12 cellular contexts compared by ENCODE assay signal in the genomic region with DNA sequence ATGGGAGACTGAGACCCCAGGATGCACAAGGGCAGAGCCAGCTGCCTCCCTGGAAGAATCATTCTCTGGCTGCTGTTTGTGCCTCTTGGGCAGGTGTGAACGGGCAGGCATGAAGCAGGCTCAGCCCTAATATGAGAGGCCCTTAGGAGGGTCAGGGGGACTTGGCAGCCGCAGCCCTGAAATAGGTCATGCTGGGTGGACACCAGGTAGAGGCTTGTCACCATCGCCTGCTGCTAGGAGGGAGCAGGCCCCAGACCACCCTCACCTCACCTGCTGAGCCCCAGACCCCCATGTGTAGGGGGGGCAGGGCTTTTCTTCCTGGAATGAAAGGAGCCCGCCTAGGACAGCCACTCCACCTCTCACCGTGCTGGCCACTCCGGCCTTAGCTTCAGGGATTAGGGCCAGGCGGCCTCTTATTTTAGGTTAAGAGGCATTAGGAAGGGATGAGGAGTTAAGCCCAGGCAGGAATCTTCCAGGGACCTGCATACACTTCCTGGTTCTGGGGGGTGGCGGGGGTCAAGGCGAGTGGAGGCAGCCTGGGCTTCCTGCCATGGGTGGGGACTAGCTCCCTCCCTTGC.
DNase-seq lines count a peak whose midpoint lies in the region; ATAC-seq, FAIRE-seq and TF ChIP-seq lines count a peak whose summit lies in the region.
"Had no signal": no experiment of that assay in that cellular context is flagged by ENCODE, and none has a peak within 500 bp of the region (broad histone marks: within the 10 kb centered on the region; RNA-seq: fewer than 3 reads in every experiment).

No MANE protein-coding gene starts in this region.

- H3K36me3 Mint-ChIP-seq in activated CD4-positive, alpha-beta T cell treated with anti-CD3 and anti-CD28 coated beads, Interleukin-2, amount 10 ng/mL, durations not matched to agents 24 days and 14 days (ENCODE audit: low read depth) = peaks cover 17% of the 10 kb centered on the region
- H3K36me3 Mint-ChIP-seq in T-cell (peaks cover 33% of the 10 kb centered on the region), immature natural killer cell (peaks cover 0 to 21% (median 4%) of the 10 kb centered on the region in 3 donors)

- peaks cover 28% of the 10 kb centered on the region for H4K20me1 ChIP-seq in hepatocyte (ENCODE audit: insufficient read depth, poor library complexity, severe bottlenecking)

- POLR2A ChIA-PET in T-cell (lab: Charles Lee) = no interaction called here

- peaks cover 5% of the 10 kb centered on the region for H3K36me3 ChIP-seq in hepatocyte (replicated peaks; ENCODE audit: insufficient read depth, low read depth)
- H3K36me3 ChIP-seq: SJCRH30 had no signal

- H3K9me3 ChIP-seq in hepatocyte (ENCODE audit: low read depth) = no peaks in the 10 kb centered on the region
- H3K9me3 ChIP-seq: SJCRH30 had no signal

- CTCF ChIA-PET in T-cell (lab: Charles Lee) = interaction anchor here in 1 of 2 donors (0.7 kb wide), 1 partner anchor 47 kb away, joined by 5 read pairs; no protein-coding TSS in a partner anchor

- peaks cover 10% of the 10 kb centered on the region for H3K4me1 ChIP-seq in hepatocyte (ENCODE audit: insufficient read depth)
- H3K4me1 ChIP-seq: SJCRH30 had no signal

- DNase-seq in activated CD4-positive, alpha-beta T cell treated with anti-CD3 and anti-CD28 coated beads, Interleukin-2, amount 10 ng/mL, durations not matched to agents 24 days and 14 days = no peak
- DNase-seq in activated CD4-positive, alpha-beta T cell treated with anti-CD3 and anti-CD28 coated beads for 4 hours = no peak
- DNase-seq in T-cell = no peak
- no peak for DNase-seq in immature natural killer cell
- DNase-seq in posterior vena cava (ENCODE audit: low spot score) = peak; percentile 59
- DNase-seq in GM19239 (ENCODE audit: insufficient read length, low spot score) = no peak
- no peak for DNase-seq in hepatocyte (ENCODE audit: low spot score)
- DNase-seq: DMS53, NCI-H1436, SJCRH30 had no signal

- no peak overlapping the region for H2AFZ ChIP-seq in hepatocyte

- no peak for TF ChIP-seq CTCF in hepatocyte (IDR thresholded peaks at IDR 0.05; ENCODE audit: poor library complexity)

- no peaks in the 10 kb centered on the region for H3K27me3 ChIP-seq in hepatocyte
- H3K27me3 ChIP-seq: SJCRH30 had no signal

- intact Hi-C loops in activated CD4-positive, alpha-beta T cell treated with anti-CD3 and anti-CD28 coated beads, Interleukin-2, amount 10 ng/mL, durations not matched to agents 24 days and 14 days (cut with micrococcal nuclease) = no loop called here
- intact Hi-C loops in posterior vena cava (cut with DNase I) = no loop called here

- FAIRE-seq in GM19239 (lab: Jason Lieb, UNC) = no peak
- FAIRE-seq: keratinocyte had no signal

- no peaks in the 10 kb centered on the region for H3K9me3 Mint-ChIP-seq in activated CD4-positive, alpha-beta T cell treated with anti-CD3 and anti-CD28 coated beads, Interleukin-2, amount 10 ng/mL, durations not matched to agents 24 days and 14 days
- H3K9me3 Mint-ChIP-seq in T-cell (no peaks in the 10 kb centered on the region), immature natural killer cell (no peaks in the 10 kb centered on the region)

- no peak overlapping the region for H3K4me2 ChIP-seq in hepatocyte

- no peak overlapping the region for H3K27ac ChIP-seq in hepatocyte
- H3K27ac ChIP-seq: SJCRH30 had no signal

- no peak overlapping the region for H3K4me3 ChIP-seq in hepatocyte
- H3K4me3 ChIP-seq: SJCRH30 had no signal

- H3K27me3 Mint-ChIP-seq in activated CD4-positive, alpha-beta T cell treated with anti-CD3 and anti-CD28 coated beads, Interleukin-2, amount 10 ng/mL, durations not matched to agents 24 days and 14 days = no peaks in the 10 kb centered on the region
- no peaks in the 10 kb centered on the region for H3K27me3 Mint-ChIP-seq in T-cell
- H3K27me3 Mint-ChIP-seq in immature natural killer cell (ENCODE audit: low read depth in 3 of 3) = peaks cover 7 to 11% (median 8%) of the 10 kb centered on the region in 3 donors

- peaks cover 36% of the 10 kb centered on the region for H3K79me2 ChIP-seq in hepatocyte

- peaks cover 2% of the 10 kb centered on the region for H3K4me1 Mint-ChIP-seq in activated CD4-positive, alpha-beta T cell treated with anti-CD3 and anti-CD28 coated beads, Interleukin-2, amount 10 ng/mL, durations not matched to agents 24 days and 14 days
- H3K4me1 Mint-ChIP-seq in T-cell (peaks cover 15 to 20% (median 16%) of the 10 kb centered on the region in 3 donors), immature natural killer cell (peaks cover 0 to 4% of the 10 kb centered on the region in 2 donors)

- H3K9me2 ChIP-seq in hepatocyte (replicated peaks; ENCODE audit: insufficient read depth) = no peaks in the 10 kb centered on the region

- H3K4me3 Mint-ChIP-seq in activated CD4-positive, alpha-beta T cell treated with anti-CD3 and anti-CD28 coated beads, Interleukin-2, amount 10 ng/mL, durations not matched to agents 24 days and 14 days = no peak overlapping the region
- H3K4me3 Mint-ChIP-seq in T-cell = no peak overlapping the region
- no peak overlapping the region for H3K4me3 Mint-ChIP-seq in immature natural killer cell

- ATAC-seq in T-cell (replicated peaks in 1 of 4) = no peak
- no peak for ATAC-seq in GM19397 (IDR thresholded peaks at IDR 0.05; ENCODE audit: unreplicated experiment)

- 82% methylated on average over 9 of the region's 9 CpGs for WGBS in hepatocyte (ENCODE audit: low lambda C conversion rate, missing lambda C conversion rate)

- H3K27ac Mint-ChIP-seq in activated CD4-positive, alpha-beta T cell treated with anti-CD3 and anti-CD28 coated beads, Interleukin-2, amount 10 ng/mL, durations not matched to agents 24 days and 14 days = peak overlapping the region; percentile 37
- H3K27ac Mint-ChIP-seq in T-cell = peak overlapping the region; percentile 72 to 82
- H3K27ac Mint-ChIP-seq in immature natural killer cell = peak overlapping the region in 5 of 6 donors; percentile 12 to 76 (median 67)
